ENCODE assay signal across 8 cellular contexts in genomic region chr6:6546318-6547110, GRCh38. TPM values are rescaled to one million over a fixed set of nuclear protein-coding genes. Genes with fewer than 3 reads are reported as not detected.
DNase-seq lines count a peak whose midpoint lies in the region; ATAC-seq and TF ChIP-seq lines count a peak whose summit lies in the region.

No MANE protein-coding gene starts in this region.

- H4K20me1 ChIP-seq in fibroblast of lung (ENCODE audit: control insufficient read depth, extremely low read depth, insufficient read depth, low read length) = no peaks in the 10 kb centered on the region

- peaks cover 13 to 19% of the 10 kb centered on the region in 2 donors for H3K4me1 Mint-ChIP-seq in natural killer cell

- H2AFZ ChIP-seq in fibroblast of lung (ENCODE audit: low read length) = peak overlapping the region; percentile 62

- in situ Hi-C loops in HAP-1 (cut with MboI; ENCODE audit: low sequenced_read_pairs) = loop anchor here (25.0 kb wide), 1 partner anchor 484 kb away; no protein-coding TSS in a partner anchor

- H3K4me3 Mint-ChIP-seq in natural killer cell = peak overlapping the region; percentile 70

- H3K4me2 ChIP-seq in fibroblast of lung (ENCODE audit: extremely low read depth, insufficient read depth, low read length) = peak overlapping the region; percentile 92

- ATAC-seq in GM21737 (IDR thresholded peaks at IDR 0.05; ENCODE audit: unreplicated experiment) (peak; percentile 39), natural killer cell (peak; percentile 48 to 62 (median 49))

- DNase-seq in GM12865 (ENCODE audit: low read depth) (peak; percentile 81), M059J (ENCODE audit: low read depth) (peak; percentile 26), fibroblast of lung (ENCODE audit: low read depth in 2 of 2) (peak; percentile 5 to 37), natural killer cell (peak; percentile 19), HAP-1 (ENCODE audit: low spot score in 2 of 2) (no peak), NCI-H1694 (lab: John Stamatoyannopoulos, UW) (no peak)
- DNase-seq in activated CD8-positive, alpha-beta memory T cell treated with anti-CD3 and anti-CD28 coated beads, Interleukin-2, amount 50 U/mL, for 4 hours = peak; percentile 41

- H3K79me2 ChIP-seq in fibroblast of lung (ENCODE audit: control insufficient read depth, insufficient read depth, low read length) = no peaks in the 10 kb centered on the region

- no peaks in the 10 kb centered on the region for H3K27me3 ChIP-seq in fibroblast of lung (ENCODE audit: control insufficient read depth, insufficient read depth, low read length)
- no peaks in the 10 kb centered on the region for H3K27me3 ChIP-seq in HAP-1 (ENCODE audit: low read depth)

- no peaks in the 10 kb centered on the region for H3K9me3 Mint-ChIP-seq in natural killer cell

- H3K27ac ChIP-seq in fibroblast of lung (ENCODE audit: insufficient read depth, low read length) = no peak overlapping the region

- no peak overlapping the region for H3K27ac Mint-ChIP-seq in natural killer cell

- H3K36me3 ChIP-seq in fibroblast of lung (ENCODE audit: control insufficient read depth, insufficient read depth, low read length) (no peaks in the 10 kb centered on the region), HAP-1 (replicated peaks) (no peaks in the 10 kb centered on the region)

- peaks cover 41 to 76% of the 10 kb centered on the region in 2 donors for H3K27me3 Mint-ChIP-seq in natural killer cell (ENCODE audit: low read depth in 2 of 2)

- intact Hi-C loops in natural killer cell (cut with micrococcal nuclease) = loop anchor here (1.0 to 2.0 kb wide), 3 partner anchors 489 to 1403 kb away; no protein-coding TSS in a partner anchor

- H3K36me3 Mint-ChIP-seq in natural killer cell = no peaks in the 10 kb centered on the region

- no peaks in the 10 kb centered on the region for H3K4me1 ChIP-seq in fibroblast of lung (ENCODE audit: control insufficient read depth, extremely low read depth, insufficient read depth, low read length)
- H3K4me1 ChIP-seq in HAP-1 = no peaks in the 10 kb centered on the region

- TF ChIP-seq CTCF in GM12865 (IDR thresholded peaks at IDR 0.05; ENCODE audit: insufficient read depth, low read depth, low read length, missing control alignments) = no peak
- no peak for TF ChIP-seq CTCF in fibroblast of lung (conservative IDR thresholded peaks at IDR 0.05 in 1 of 2, IDR thresholded peaks at IDR 0.05 in 1 of 2; ENCODE audit: low read depth in 1 of 2, low read length in 2 of 2)
- TF ChIP-seq CTCF in natural killer cell (IDR thresholded peaks at IDR 0.05) = no peak

- peak overlapping the region; percentile 54 for H3K4me3 ChIP-seq in GM12865 (ENCODE audit: low read depth, low read length)
- H3K4me3 ChIP-seq in fibroblast of lung (replicated peaks in 1 of 4; ENCODE audit: control extremely low read depth in 1 of 4, insufficient read depth in 1 of 4, low read depth in 3 of 4, low read length in 4 of 4) = peak overlapping the region; percentile 7 to 53 (median 37)
- no peak overlapping the region for H3K4me3 ChIP-seq in HAP-1

- H3K9me3 ChIP-seq in fibroblast of lung (ENCODE audit: control insufficient read depth, insufficient read depth, low read depth, low read length) (no peaks in the 10 kb centered on the region), HAP-1 (no peaks in the 10 kb centered on the region)

- no peak overlapping the region for H3K9ac ChIP-seq in fibroblast of lung (ENCODE audit: insufficient read depth, low read length)

RNA-seq across cellular contexts. Expression of gene LY86, which starts 42.0 kb away (rescaled TPM):
- total RNA-seq in M059J (2014; rRNA removed; shearing (Covaris generic)) = not detected in 2 replicates
- total RNA-seq in fibroblast of lung (not detected in 2 replicates), natural killer cell (1 to 10 TPM; 2.0 to 5.1 (median 2.2) TPM)
- not detected in 2 replicates for polyA plus RNA-seq in fibroblast of lung
- polyA plus RNA-seq in fibroblast of lung (2012) = not detected in 2 replicates
- polyA minus RNA-seq in fibroblast of lung (ENCODE audit: low replicate concordance) = not detected in 2 replicates

Comparison
In these comparisons a context has a peak if more than half of its experiments do, and no peak if none do; other contexts are left out.
1. DNase-seq: peak in GM12865 (single experiment), M059J (single experiment), activated CD8-positive, alpha-beta memory T cell treated with anti-CD3 and anti-CD28 coated beads, Interleukin-2, amount 50 U/mL, for 4 hours (single experiment), fibroblast of lung (2 of 2) and natural killer cell (single experiment); none in HAP-1 (0 of 2) and NCI-H1694 (single experiment).